ENCODE assay signal across 8 cellular contexts in genomic region chr14:21136024-21136423, GRCh38. TPM values are rescaled to one million over a fixed set of nuclear protein-coding genes. Genes with fewer than 3 reads are reported as not detected.
A peak's percentile ranks its signal among the peaks of the same experiment; 100 is the strongest.
DNase-seq lines count a peak whose midpoint lies in the region; ATAC-seq and TF ChIP-seq lines count a peak whose summit lies in the region.

No MANE protein-coding gene starts in this region.

- H3K79me2 ChIP-seq in osteoblast (ENCODE audit: insufficient read depth, low read length) = no peaks in the 10 kb centered on the region

- peak; percentile 66 for TF ChIP-seq CTCF in choroid plexus epithelial cell (conservative IDR thresholded peaks at IDR 0.05; ENCODE audit: low read depth, low read length)
- TF ChIP-seq CTCF in osteoblast (IDR thresholded peaks at IDR 0.05; ENCODE audit: extremely low read depth, low read depth, low read length) = peak; percentile 74

- H3K36me3 ChIP-seq in osteoblast (ENCODE audit: insufficient read depth, low read length) = no peaks in the 10 kb centered on the region

- no peak overlapping the region for H2AFZ ChIP-seq in osteoblast (ENCODE audit: low read length)

- no peak overlapping the region for H3K4me2 ChIP-seq in osteoblast (ENCODE audit: insufficient read depth, low read length)

- no peaks in the 10 kb centered on the region for H3K27me3 ChIP-seq in osteoblast (ENCODE audit: insufficient read depth, low read length)

- no peak overlapping the region for H3K4me3 ChIP-seq in choroid plexus epithelial cell (ENCODE audit: low read depth, low read length)
- H3K4me3 ChIP-seq in osteoblast (ENCODE audit: insufficient read depth, low read length) = no peak overlapping the region

- H3K27ac ChIP-seq in osteoblast (ENCODE audit: low read depth, low read length) = no peak overlapping the region

- H3K4me1 ChIP-seq in osteoblast (ENCODE audit: insufficient read depth, low read length) = no peaks in the 10 kb centered on the region

- ATAC-seq in GM19395 (IDR thresholded peaks at IDR 0.05; ENCODE audit: unreplicated experiment) = no peak
- no peak for ATAC-seq in HG03432 (IDR thresholded peaks at IDR 0.05; ENCODE audit: unreplicated experiment)

- DNase-seq in NCI-H2081 (lab: John Stamatoyannopoulos, UW) (peak; percentile 8 to 18), NCI-H2081 treated with DMSO at 0.1 percent for 48 hours (lab: John Stamatoyannopoulos, UW) (no peak), NCI-H2171 (lab: John Stamatoyannopoulos, UW) (peak; percentile 17), choroid plexus epithelial cell (ENCODE audit: low read depth) (peak; percentile 27), osteoblast (ENCODE audit: insufficient read length, low spot score, missing footprints) (peak; percentile 31)
- DNase-seq in activated effector memory CD4-positive, alpha-beta T cell treated with Interleukin-2 at 50 U/mL for 16 hours = no peak

- H3K9me3 ChIP-seq in osteoblast (ENCODE audit: low read depth, low read length) = no peaks in the 10 kb centered on the region

- no peaks in the 10 kb centered on the region for H4K20me1 ChIP-seq in osteoblast (ENCODE audit: insufficient read depth, low read length)

RNA-seq across cellular contexts. Expression of gene OR5AU1, which starts 19.8 kb away (rescaled TPM):
- total RNA-seq in osteoblast = not detected in 2 replicates

RNA-seq across cellular contexts. Expression of gene TMEM253, which starts 35.2 kb away (rescaled TPM):
- not detected in 2 replicates for total RNA-seq in osteoblast

RNA-seq across cellular contexts. Expression of gene ZNF219, which starts 37.6 kb away (rescaled TPM):
- 8.3 and 9.4 TPM in 2 replicates for total RNA-seq in osteoblast

Comparison
In these comparisons a context has a peak if more than half of its experiments do, and no peak if none do; other contexts are left out.
1. DNase-seq: peak in NCI-H2081 (2 of 2), NCI-H2171 (single experiment), choroid plexus epithelial cell (single experiment) and osteoblast (single experiment); none in NCI-H2081 treated with DMSO at 0.1 percent for 48 hours (single experiment) and activated effector memory CD4-positive, alpha-beta T cell treated with Interleukin-2 at 50 U/mL for 16 hours (single experiment).